In the genomic region with DNA sequence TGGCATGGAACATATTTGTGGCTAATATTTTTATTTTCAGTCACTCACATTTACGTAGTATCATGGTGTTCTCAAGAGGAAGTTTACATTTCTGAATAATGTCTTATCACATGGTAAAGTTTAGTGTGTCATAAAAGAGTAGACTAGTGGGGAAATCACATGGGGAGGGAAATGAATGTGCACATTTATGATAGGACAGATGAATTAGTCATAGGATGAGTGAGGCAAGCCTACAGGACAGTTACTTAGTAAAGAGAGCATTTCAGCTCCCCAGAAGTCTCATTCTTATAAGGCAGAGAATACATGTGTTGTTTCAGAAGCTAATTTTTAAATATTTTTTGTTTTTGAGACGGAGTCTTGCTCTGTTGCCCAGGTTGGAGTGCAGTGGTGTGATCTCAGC, we compare ENCODE assay signal across 11 cellular contexts. TPM values are rescaled to one million over a fixed set of nuclear protein-coding genes. Genes with fewer than 3 reads are reported as not detected.
A peak's percentile ranks its signal among the peaks of the same experiment; 100 is the strongest.
DNase-seq lines count a peak whose midpoint lies in the region; ATAC-seq and TF ChIP-seq lines count a peak whose summit lies in the region.
"Had no signal": no experiment of that assay in that cellular context is flagged by ENCODE, and none has a peak within 500 bp of the region (broad histone marks: within the 10 kb centered on the region; RNA-seq: fewer than 3 reads in every experiment).

No MANE protein-coding gene starts in this region.

- H3K36me3 ChIP-seq in thyroid gland, result no peaks in the 10 kb centered on the region

- no peak for TF ChIP-seq CTCF in AG10803 (conservative IDR thresholded peaks at IDR 0.05; ENCODE audit: low read length)
- TF ChIP-seq CTCF in HFFc6 (IDR thresholded peaks at IDR 0.05), result no peak
- TF ChIP-seq CTCF in thyroid gland (IDR thresholded peaks at IDR 0.05), result no peak

- no peaks in the 10 kb centered on the region for H3K27me3 ChIP-seq in thyroid gland

- peak; percentile 83 for DNase-seq in AG10803 (ENCODE audit: low read depth)
- peak; percentile 84 for DNase-seq in HFFc6
- DNase-seq in activated CD4-positive, alpha-beta memory T cell treated with anti-CD3 and anti-CD28 coated beads, Interleukin-2, amount 10 ng/mL, durations not matched to agents 7 days and 5 days, result no peak
- DNase-seq in iris pigment epithelial cell (ENCODE audit: low read depth), result peak; percentile 93
- DNase-seq in thyroid gland, result no peak
- DNase-seq in stimulated activated CD4-positive, alpha-beta T cell treated with anti-CD3 and anti-CD28 coated beads, Interleukin-2, amount 100 ng/mL, for 48 hours, result no peak
- DNase-seq: immature natural killer cell; NCI-H2171 treated with DMSO at 0.1 percent for 48 hours; stimulated activated CD4-positive, alpha-beta T cell treated with anti-CD3 and anti-CD28 coated beads, Interleukin-4, amount 100 ng/mL, for 24 hours had no signal

- H3K9me3 Mint-ChIP-seq in HFFc6, result no peaks in the 10 kb centered on the region
- no peaks in the 10 kb centered on the region for H3K9me3 Mint-ChIP-seq in activated CD4-positive, alpha-beta memory T cell treated with anti-CD3 and anti-CD28 coated beads, Interleukin-2, amount 10 ng/mL, durations not matched to agents 7 days and 5 days
- H3K9me3 Mint-ChIP-seq: immature natural killer cell had no signal

- no peaks in the 10 kb centered on the region for H3K9me3 ChIP-seq in thyroid gland

- intact Hi-C loops in thyroid gland (cut with DNase I), result no loop called here

- H3K4me3 Mint-ChIP-seq in HFFc6, result 0 out of 2 replicates have a peak overlapping the region, but pooled peaks have one; percentile 11
- peak overlapping the region; percentile 7 for H3K4me3 Mint-ChIP-seq in activated CD4-positive, alpha-beta memory T cell treated with anti-CD3 and anti-CD28 coated beads, Interleukin-2, amount 10 ng/mL, durations not matched to agents 7 days and 5 days
- H3K4me3 Mint-ChIP-seq: immature natural killer cell had no signal

- WGBS in thyroid gland, 2 donors, result 98 to 100% methylated on average over 2 of the region's 2 CpGs

- H3K27me3 Mint-ChIP-seq in HFFc6 (ENCODE audit: insufficient read depth), result no peaks in the 10 kb centered on the region; the same call in 1 of the 2 replicates
- no peaks in the 10 kb centered on the region for H3K27me3 Mint-ChIP-seq in activated CD4-positive, alpha-beta memory T cell treated with anti-CD3 and anti-CD28 coated beads, Interleukin-2, amount 10 ng/mL, durations not matched to agents 7 days and 5 days

- peaks cover 28% of the 10 kb centered on the region for H3K4me1 Mint-ChIP-seq in HFFc6 (ENCODE audit: low read depth)
- peaks cover 50% of the 10 kb centered on the region for H3K4me1 Mint-ChIP-seq in activated CD4-positive, alpha-beta memory T cell treated with anti-CD3 and anti-CD28 coated beads, Interleukin-2, amount 10 ng/mL, durations not matched to agents 7 days and 5 days
- H3K4me1 Mint-ChIP-seq: immature natural killer cell had no signal

- CTCF ChIA-PET in activated CD4-positive, alpha-beta memory T cell treated with anti-CD3 and anti-CD28 coated beads, Interleukin-2, amount 10 ng/mL, durations not matched to agents 7 days and 5 days (lab: Charles Lee), result interaction anchor here (0.8 to 1.4 kb wide), 3 partner anchors 53 to 90 kb away, joined by 3 to 5 read pairs (median 3); no protein-coding TSS in a partner anchor

- no peak for TF ChIP-seq POLR2A in thyroid gland (IDR thresholded peaks at IDR 0.05)

- H3K4me3 ChIP-seq in AG10803 (ENCODE audit: low read length), result no peak overlapping the region
- H3K4me3 ChIP-seq in thyroid gland (replicated peaks in 1 of 3), result no peak overlapping the region

- no peaks in the 10 kb centered on the region for H3K36me3 Mint-ChIP-seq in HFFc6 (ENCODE audit: low read depth)
- H3K36me3 Mint-ChIP-seq in activated CD4-positive, alpha-beta memory T cell treated with anti-CD3 and anti-CD28 coated beads, Interleukin-2, amount 10 ng/mL, durations not matched to agents 7 days and 5 days (ENCODE audit: low read depth), result peaks cover 23% of the 10 kb centered on the region
- H3K36me3 Mint-ChIP-seq: immature natural killer cell had no signal

- no peak for ATAC-seq in GM19328 (IDR thresholded peaks at IDR 0.05; ENCODE audit: unreplicated experiment)
- no peak for ATAC-seq in HG03521 (IDR thresholded peaks at IDR 0.05; ENCODE audit: unreplicated experiment)

- POLR2A ChIA-PET in activated CD4-positive, alpha-beta memory T cell treated with anti-CD3 and anti-CD28 coated beads, Interleukin-2, amount 10 ng/mL, durations not matched to agents 7 days and 5 days (lab: Charles Lee), result interaction anchor here (1.1 to 2.3 kb wide), 3 partner anchors 49 to 230 kb away, joined by 3 to 8 read pairs (median 4); no protein-coding TSS in a partner anchor

- peak overlapping the region; percentile 82 for H3K27ac Mint-ChIP-seq in HFFc6
- H3K27ac Mint-ChIP-seq in activated CD4-positive, alpha-beta memory T cell treated with anti-CD3 and anti-CD28 coated beads, Interleukin-2, amount 10 ng/mL, durations not matched to agents 7 days and 5 days, result peak overlapping the region; percentile 79
- H3K27ac Mint-ChIP-seq: immature natural killer cell had no signal

- H3K27ac ChIP-seq in thyroid gland, result no peak overlapping the region

- H3K4me1 ChIP-seq in thyroid gland, result no peaks in the 10 kb centered on the region

RNA-seq across cellular contexts. Expression of a gene that starts 6.2 kb away (rescaled TPM):
- total RNA-seq in HFFc6 (2021; fragmentation: NEBNext Ultra II Directional; extraction: Animal tissue kit (Norgen Biotek cat#: 25700)), result 1 to 10 TPM; 5.2 to 8.7 (median 7.9) TPM
- 10 to 100 TPM; 34.2 to 37.5 TPM for total RNA-seq in activated CD4-positive, alpha-beta memory T cell treated with anti-CD3 and anti-CD28 coated beads, Interleukin-2, amount 10 ng/mL, durations not matched to agents 7 days and 5 days
- total RNA-seq in thyroid gland, result 10 to 100 TPM in 1 of 4 donors, 1 to 10 TPM in 3; 4.8 to 10.7 (median 9.3) TPM

Comparison
In these comparisons a context has a peak if more than half of its experiments do, and no peak if none do; other contexts are left out.
1. DNase-seq: peak in AG10803 (single experiment), HFFc6 (single experiment) and iris pigment epithelial cell (single experiment); none in activated CD4-positive, alpha-beta memory T cell treated with anti-CD3 and anti-CD28 coated beads, Interleukin-2, amount 10 ng/mL, durations not matched to agents 7 days and 5 days (single experiment), thyroid gland (0 of 2) and stimulated activated CD4-positive, alpha-beta T cell treated with anti-CD3 and anti-CD28 coated beads, Interleukin-2, amount 100 ng/mL, for 48 hours (0 of 2).